ENCODE assay signal across 10 cellular contexts in the genomic region with DNA sequence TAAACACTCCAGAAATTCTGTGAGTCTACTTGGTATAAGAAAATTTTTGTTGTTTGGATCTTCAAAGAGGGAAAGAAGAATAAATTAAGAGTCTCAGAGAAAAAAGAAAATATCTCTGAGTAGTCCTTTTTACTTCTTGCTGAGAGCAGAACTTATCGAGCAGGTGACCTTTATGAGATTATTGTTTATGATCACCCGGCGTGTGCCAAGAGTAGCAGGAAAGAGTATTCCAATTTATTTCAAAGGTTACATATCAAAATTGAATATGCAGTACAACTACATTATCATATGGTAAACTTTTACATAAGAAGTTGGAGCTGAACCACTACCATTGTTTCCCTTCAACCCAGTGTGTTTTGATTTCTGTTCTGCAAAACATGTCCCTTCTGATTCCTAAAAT.
"Had no signal": no experiment of that assay in that cellular context is flagged by ENCODE, and none has a peak within 500 bp of the region (broad histone marks: within the 10 kb centered on the region; RNA-seq: fewer than 3 reads in every experiment).

No MANE protein-coding gene starts in this region.

- H3K9ac ChIP-seq: KMS-11 had no signal

- H3K36me3 ChIP-seq: HAP-1 had no signal

- ATAC-seq: GM23338, HCT116, HepG2 had no signal

- H3K4me1 ChIP-seq: HAP-1 had no signal

- DNase-seq: H7, HFFc6, KBM-7 had no signal

- H3K9me3 ChIP-seq: HAP-1 had no signal

- H3K27ac ChIP-seq: HL-60, KMS-11 had no signal

- FAIRE-seq: H1, HepG2 had no signal

- H3K4me3 ChIP-seq: GM23338, HAP-1 had no signal
